In the genomic region with DNA sequence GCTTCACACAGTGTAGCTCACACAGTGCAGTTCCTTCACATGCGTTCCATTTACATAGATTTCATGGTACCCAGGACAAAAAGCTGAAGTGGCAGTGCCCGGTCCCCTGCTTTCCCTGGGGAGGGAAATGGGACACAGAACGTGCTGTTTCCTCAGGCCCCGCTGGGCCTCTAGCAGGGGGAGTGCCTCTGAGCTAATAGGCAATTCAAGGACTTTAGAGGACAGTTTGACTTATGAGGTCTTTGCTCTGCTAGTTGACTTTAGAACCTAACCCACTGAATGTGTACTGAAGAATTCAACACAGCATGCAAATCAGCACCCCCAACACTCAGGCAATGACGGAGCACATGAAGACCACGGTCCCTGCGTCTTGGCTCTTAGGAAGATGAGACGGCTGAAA, we compare ENCODE assay signal across 29 cellular contexts. TPM values are rescaled to one million over a fixed set of nuclear protein-coding genes. Genes with fewer than 3 reads are reported as not detected.
DNase-seq lines count a peak whose midpoint lies in the region; ATAC-seq, FAIRE-seq and TF ChIP-seq lines count a peak whose summit lies in the region.
"Had no signal": no experiment of that assay in that cellular context is flagged by ENCODE, and none has a peak within 500 bp of the region (broad histone marks: within the 10 kb centered on the region; RNA-seq: fewer than 3 reads in every experiment).

No MANE protein-coding gene starts in this region.

- intact Hi-C loops in mucosa of descending colon (cut with DNase I, micrococcal nuclease), result no loop called here
- intact Hi-C loops in activated CD8-positive, alpha-beta T cell treated with anti-CD3 and anti-CD28 coated beads for 36 hours (cut with micrococcal nuclease), result no loop called here

- no peak overlapping the region for H2BK120ac ChIP-seq in H1 (replicated peaks; ENCODE audit: low read depth, low read length)

- no peak overlapping the region for H4K91ac ChIP-seq in H1 (replicated peaks; ENCODE audit: insufficient read length, low read length)

- H2BK20ac ChIP-seq in H1 (ENCODE audit: low read length), result no peak overlapping the region

- H3K27ac ChIP-seq in H1 (ENCODE audit: low read depth, low read length) (no peak overlapping the region), osteoblast (ENCODE audit: low read depth, low read length) (no peak overlapping the region)
- H3K27ac ChIP-seq: 22Rv1, BLaER1, GM23248, HL-60, Peyer's patch had no signal

- no peak overlapping the region for H2BK5ac ChIP-seq in H1 (ENCODE audit: low read depth, low read length)

- H3K27me3 ChIP-seq in H1 (replicated peaks in 1 of 4; ENCODE audit: control insufficient read depth in 3 of 4, extremely low read depth in 1 of 4, insufficient read depth in 3 of 4, low read length in 3 of 4) (no peaks in the 10 kb centered on the region), osteoblast (ENCODE audit: insufficient read depth, low read length) (no peaks in the 10 kb centered on the region)
- H3K27me3 ChIP-seq: BLaER1, Peyer's patch had no signal

- H3K4ac ChIP-seq in H1 (replicated peaks; ENCODE audit: insufficient read length, low read depth, low read length), result no peak overlapping the region

- TF ChIP-seq EP300 in H1 (IDR thresholded peaks at IDR 0.05; ENCODE audit: borderline replicate concordance in 1 of 2, low read depth in 2 of 2, low read length in 2 of 2), result no peak

- H3K23me2 ChIP-seq in H1 (ENCODE audit: low read depth, low read length), result no peaks in the 10 kb centered on the region; the same call in 1 of the 2 replicates

- peaks cover 83% of the 10 kb centered on the region for H3K4me1 Mint-ChIP-seq in activated naive CD4-positive, alpha-beta T cell treated with anti-CD3 and anti-CD28 coated beads, Interleukin-2, amount 50 U/mL, for 24 hours
- H3K4me1 Mint-ChIP-seq in IgD-negative memory B cell, result peaks cover 23 to 27% (median 25%) of the 10 kb centered on the region in 3 donors
- H3K4me1 Mint-ChIP-seq in activated CD8-positive, alpha-beta T cell treated with anti-CD3 and anti-CD28 coated beads for 36 hours (ENCODE audit: low read depth), result peaks cover 60% of the 10 kb centered on the region

- H2AFZ ChIP-seq in H1 (ENCODE audit: low read length), result no peak overlapping the region
- H2AFZ ChIP-seq in osteoblast (ENCODE audit: low read length), result no peak overlapping the region
- H2AFZ ChIP-seq: GM23248 had no signal

- H2BK12ac ChIP-seq in H1 (ENCODE audit: low read depth, low read length), result 0 out of 2 replicates have a peak overlapping the region, but pooled peaks have one; percentile 28

- CTCF ChIA-PET in H1 (lab: Charles Lee; ENCODE audit: partially characterized antibody), result interaction anchor here (4.8 to 40.7 kb wide), 3 partner anchors 16 to 55 kb away, joined by 26 to 968 read pairs (median 968); partner anchors contain the start of genes C16orf96 and CDIP1
- CTCF ChIA-PET in activated CD8-positive, alpha-beta T cell treated with anti-CD3 and anti-CD28 coated beads for 36 hours (lab: Charles Lee), result interaction anchor here (0.7 to 3.4 kb wide), 2 partner anchors 12 to 26 kb away, joined by 3 to 17 read pairs; no protein-coding TSS in a partner anchor

- no peak overlapping the region for H2AK5ac ChIP-seq in H1 (ENCODE audit: low read depth, low read length)

- DNase-seq in activated naive CD4-positive, alpha-beta T cell treated with Interleukin-2 at 50 U/mL for 16 hours, result no peak
- DNase-seq in H1 (ENCODE audit: low read depth in 1 of 2, low spot score in 2 of 2), result no peak
- DNase-seq in osteoblast (ENCODE audit: insufficient read length, low spot score, missing footprints), result peak; percentile 22
- DNase-seq in mucosa of descending colon, result no peak
- DNase-seq in activated CD8-positive, alpha-beta T cell treated with anti-CD3 and anti-CD28 coated beads for 36 hours, result no peak
- no peak for DNase-seq in NCI-H69 (lab: John Stamatoyannopoulos, UW)
- DNase-seq: ACHN; Caco-2; CD4-positive, alpha-beta memory T cell; DMS 273 treated with DMSO at 0.1 percent for 48 hours; DMS79 treated with DMSO at 0.1 percent for 48 hours; GM23248; HCEC 1CT; KG1; NCI-H1092 treated with DMSO at 0.1 percent for 48 hours; NCI-H1436 treated with DMSO at 0.1 percent for 48 hours; NCI-H1930; NCI-H226; NCI-H524; NCI-H82; Peyer's patch had no signal

- peak overlapping the region; percentile 66 for H3K27ac Mint-ChIP-seq in activated naive CD4-positive, alpha-beta T cell treated with anti-CD3 and anti-CD28 coated beads, Interleukin-2, amount 50 U/mL, for 24 hours
- peak overlapping the region in 2 of 3 donors; percentile 3 to 39 for H3K27ac Mint-ChIP-seq in IgD-negative memory B cell
- H3K27ac Mint-ChIP-seq in activated CD8-positive, alpha-beta T cell treated with anti-CD3 and anti-CD28 coated beads for 36 hours, result no peak overlapping the region

- H3K4me2 ChIP-seq in H1 (ENCODE audit: insufficient read depth in 1 of 2, low read depth in 2 of 2, low read length in 2 of 2) (no peak overlapping the region), osteoblast (ENCODE audit: insufficient read depth, low read length) (no peak overlapping the region)
- H3K4me2 ChIP-seq: BLaER1 had no signal

- no peak overlapping the region for H3K23ac ChIP-seq in H1 (ENCODE audit: insufficient read length)

- H4K20me1 ChIP-seq in H1 (replicated peaks in 1 of 2; ENCODE audit: control insufficient read depth in 1 of 2, insufficient read depth in 2 of 2, low read length in 2 of 2), result peaks cover 3 to 13% of the 10 kb centered on the region in 2 experiments
- peaks cover 7% of the 10 kb centered on the region for H4K20me1 ChIP-seq in osteoblast (ENCODE audit: insufficient read depth, low read length)

- no peak overlapping the region for H4K5ac ChIP-seq in H1 (ENCODE audit: insufficient read length, low read depth, low read length)

- H3K9ac ChIP-seq in H1 (replicated peaks in 1 of 4; ENCODE audit: extremely low read depth in 1 of 4, low read depth in 3 of 4, low read length in 3 of 4), result no peak overlapping the region
- H3K9ac ChIP-seq: BLaER1, GM23248 had no signal

- H3K9me3 ChIP-seq in H1 (ENCODE audit: insufficient read depth in 2 of 2, low read depth in 1 of 2, low read length in 1 of 2) (no peaks in the 10 kb centered on the region), osteoblast (ENCODE audit: low read depth, low read length) (no peaks in the 10 kb centered on the region), mucosa of descending colon (no peaks in the 10 kb centered on the region)
- H3K9me3 ChIP-seq: BLaER1, Caco-2, Peyer's patch had no signal

- no peak overlapping the region for H4K8ac ChIP-seq in H1 (ENCODE audit: extremely low read depth, insufficient read depth, low read length)

- no peak overlapping the region for H3K14ac ChIP-seq in H1 (ENCODE audit: insufficient read length)

- H3K27me3 Mint-ChIP-seq in activated naive CD4-positive, alpha-beta T cell treated with anti-CD3 and anti-CD28 coated beads, Interleukin-2, amount 50 U/mL, for 24 hours, result no peaks in the 10 kb centered on the region
- H3K27me3 Mint-ChIP-seq in IgD-negative memory B cell, result no peaks in the 10 kb centered on the region
- H3K27me3 Mint-ChIP-seq in activated CD8-positive, alpha-beta T cell treated with anti-CD3 and anti-CD28 coated beads for 36 hours, result no peaks in the 10 kb centered on the region
- H3K27me3 Mint-ChIP-seq: CD4-positive, alpha-beta memory T cell had no signal

- no peaks in the 10 kb centered on the region for H3K9me3 Mint-ChIP-seq in activated naive CD4-positive, alpha-beta T cell treated with anti-CD3 and anti-CD28 coated beads, Interleukin-2, amount 50 U/mL, for 24 hours
- no peaks in the 10 kb centered on the region for H3K9me3 Mint-ChIP-seq in IgD-negative memory B cell
- H3K9me3 Mint-ChIP-seq in activated CD8-positive, alpha-beta T cell treated with anti-CD3 and anti-CD28 coated beads for 36 hours, result no peaks in the 10 kb centered on the region
- H3K9me3 Mint-ChIP-seq: CD4-positive, alpha-beta memory T cell had no signal

- H3K79me1 ChIP-seq in H1 (ENCODE audit: low read depth, low read length), result peaks cover 26% of the 10 kb centered on the region

- no peak for ATAC-seq in mucosa of descending colon
- no peak for ATAC-seq in activated CD8-positive, alpha-beta T cell treated with anti-CD3 and anti-CD28 coated beads for 36 hours
- ATAC-seq: GM12878 had no signal

- H3K36me3 Mint-ChIP-seq in activated naive CD4-positive, alpha-beta T cell treated with anti-CD3 and anti-CD28 coated beads, Interleukin-2, amount 50 U/mL, for 24 hours, result peaks cover 1% of the 10 kb centered on the region
- peaks cover 8% of the 10 kb centered on the region for H3K36me3 Mint-ChIP-seq in IgD-negative memory B cell
- H3K36me3 Mint-ChIP-seq in activated CD8-positive, alpha-beta T cell treated with anti-CD3 and anti-CD28 coated beads for 36 hours (ENCODE audit: low read depth), result peaks cover 17% of the 10 kb centered on the region

- H3K4me3 Mint-ChIP-seq in activated naive CD4-positive, alpha-beta T cell treated with anti-CD3 and anti-CD28 coated beads, Interleukin-2, amount 50 U/mL, for 24 hours, result no peak overlapping the region
- peak overlapping the region in 1 of 4 donors; percentile 15 for H3K4me3 Mint-ChIP-seq in IgD-negative memory B cell
- no peak overlapping the region for H3K4me3 Mint-ChIP-seq in activated CD8-positive, alpha-beta T cell treated with anti-CD3 and anti-CD28 coated beads for 36 hours
- H3K4me3 Mint-ChIP-seq: CD4-positive, alpha-beta memory T cell had no signal

- H3K18ac ChIP-seq in H1 (ENCODE audit: extremely low read depth, low read length), result no peak overlapping the region

- no peak overlapping the region for H3K56ac ChIP-seq in H1 (replicated peaks; ENCODE audit: insufficient read length, low read depth, low read length)

- TF ChIP-seq CTCF in H1 (IDR thresholded peaks at IDR 0.05; ENCODE audit: control extremely low read depth in 1 of 3, insufficient read depth in 1 of 3, low read depth in 1 of 3, low read length in 3 of 3) (no peak), osteoblast (IDR thresholded peaks at IDR 0.05; ENCODE audit: extremely low read depth, low read depth, low read length) (no peak), mucosa of descending colon (IDR thresholded peaks at IDR 0.05) (no peak)
- no peak for TF ChIP-seq CTCF in activated CD8-positive, alpha-beta T cell treated with anti-CD3 and anti-CD28 coated beads for 36 hours (IDR thresholded peaks at IDR 0.05)

- no peak overlapping the region for H2BK15ac ChIP-seq in H1 (ENCODE audit: low read length)

- no peak for FAIRE-seq in H1 (lab: Jason Lieb, UNC)
- FAIRE-seq: GM12878 had no signal

- no peak for TF ChIP-seq RAD21 in H1 (IDR thresholded peaks at IDR 0.05 in 1 of 2, conservative IDR thresholded peaks at IDR 0.05 in 1 of 2; ENCODE audit: low read depth in 2 of 2, low read length in 2 of 2)

- H3K79me2 ChIP-seq in H1 (ENCODE audit: control insufficient read depth in 1 of 2, insufficient read depth in 2 of 2, low read length in 2 of 2), result peaks cover 3 to 60% of the 10 kb centered on the region in 2 experiments; a peak in 2 of 4 replicates
- peaks cover 22% of the 10 kb centered on the region for H3K79me2 ChIP-seq in osteoblast (ENCODE audit: insufficient read depth, low read length)

- peaks cover 4 to 20% (median 10%) of the 10 kb centered on the region in 4 experiments for H3K4me1 ChIP-seq in H1 (replicated peaks in 1 of 4; ENCODE audit: control insufficient read depth in 3 of 4, insufficient read depth in 4 of 4, low read length in 3 of 4)
- H3K4me1 ChIP-seq in osteoblast (ENCODE audit: insufficient read depth, low read length), result peaks cover 6% of the 10 kb centered on the region
- H3K4me1 ChIP-seq in mucosa of descending colon (ENCODE audit: low read depth), result no peaks in the 10 kb centered on the region

- POLR2A ChIA-PET in H1 (lab: Charles Lee; ENCODE audit: partially characterized antibody), result interaction anchor here (1.0 to 2.2 kb wide), 3 partner anchors 31 to 59 kb away, joined by 3 to 6 read pairs (median 3); no protein-coding TSS in a partner anchor
- POLR2A ChIA-PET in activated CD8-positive, alpha-beta T cell treated with anti-CD3 and anti-CD28 coated beads for 36 hours (lab: Charles Lee), result no interaction called here

- H3K36me3 ChIP-seq in H1 (ENCODE audit: control insufficient read depth in 2 of 4, insufficient read depth in 4 of 4, low read length in 3 of 4) (peaks cover 2 to 11% (median 6%) of the 10 kb centered on the region in 4 experiments; a peak in 6 of 8 replicates), osteoblast (ENCODE audit: insufficient read depth, low read length) (no peaks in the 10 kb centered on the region), mucosa of descending colon (ENCODE audit: low read depth) (no peaks in the 10 kb centered on the region)

- 92% methylated on average over 8 of the region's 8 CpGs; no CpG with 5 or more reads in 1 of the 2 experiments for WGBS in H1 (ENCODE audit: extremely low coverage in 1 of 2, insufficient coverage in 1 of 2, insufficient read length in 1 of 2, insufficient replicate concordance in 2 of 2, low coverage in 1 of 2, low lambda C conversion rate in 2 of 2, missing lambda C conversion rate in 1 of 2), 2 experiments

- no peak for TF ChIP-seq POLR2A in H1 (IDR thresholded peaks at IDR 0.05; ENCODE audit: control extremely low read depth in 1 of 2, low read depth in 2 of 2, low read length in 2 of 2)

- H3K4me3 ChIP-seq in H1 (ENCODE audit: extremely low read depth in 1 of 4, insufficient read depth in 2 of 4, low read depth in 3 of 4, low read length in 4 of 4), result no peak overlapping the region
- H3K4me3 ChIP-seq in osteoblast (ENCODE audit: insufficient read depth, low read length), result no peak overlapping the region
- H3K4me3 ChIP-seq in mucosa of descending colon, result no peak overlapping the region
- H3K4me3 ChIP-seq: BLaER1, GM12878, GM23248, Peyer's patch had no signal

RNA-seq across cellular contexts. Expression of gene CDIP1, which starts 6.8 kb away (rescaled TPM):
- 28.5 TPM for polyA plus RNA-seq in IgD-negative memory B cell
- 73.7 and 76.3 TPM in 2 replicates for total RNA-seq in H1 (2021; fragmentation: NEBNext Ultra II Directional; extraction: Animal tissue kit (Norgen Biotek cat#: 25700))
- 56.6 and 91.0 TPM in 2 replicates for polyA plus RNA-seq in H1 (2011; rRNA removed)
- polyA plus RNA-seq in H1 (2011; cell fraction: cytosol; rRNA removed), result 30.3 TPM
- polyA plus RNA-seq in H1 (2011; cell fraction: nucleus; rRNA removed), result 56.4 TPM
- polyA plus RNA-seq in H1 (2012, experiment 1 of 2), result 63.4 to 93.4 TPM (median 83.5 TPM) in 4 replicates
- polyA plus RNA-seq in H1 (2012, experiment 2 of 2), result 84.1 TPM
- 34.2 TPM for polyA plus RNA-seq in H1 (2013, experiment 1 of 2)
- 34.4 TPM for polyA plus RNA-seq in H1 (2013, experiment 2 of 2)
- 28.0 and 32.6 TPM in 2 replicates for polyA minus RNA-seq in H1 (2011; rRNA and poly(A)+ RNA removed)
- polyA minus RNA-seq in H1 (2011; cell fraction: cytosol; rRNA and poly(A)+ RNA removed), result 24.1 TPM
- polyA minus RNA-seq in H1 (2011; cell fraction: nucleus; rRNA and poly(A)+ RNA removed), result 26.3 TPM
- 10.5 and 13.6 TPM in 2 replicates for total RNA-seq in osteoblast
- 10 to 100 TPM; 16.9 to 23.5 (median 19.6) TPM for total RNA-seq in mucosa of descending colon
- total RNA-seq in activated CD8-positive, alpha-beta T cell treated with anti-CD3 and anti-CD28 coated beads for 36 hours, result 10 to 100 TPM; 31.9 to 32.2 TPM
- total RNA-seq: HT-29 had no signal

RNA-seq across cellular contexts. Expression of gene C16orf96, which starts 24.3 kb away (rescaled TPM):
- polyA plus RNA-seq in IgD-negative memory B cell, result 0.05 TPM
- 1.3 and 1.6 TPM in 2 replicates for total RNA-seq in H1 (2021; fragmentation: NEBNext Ultra II Directional; extraction: Animal tissue kit (Norgen Biotek cat#: 25700))
- 1.0 and 1.8 TPM in 2 replicates for polyA plus RNA-seq in H1 (2011; rRNA removed)
- 0.97 TPM for polyA plus RNA-seq in H1 (2011; cell fraction: cytosol; rRNA removed)
- 2.1 TPM for polyA plus RNA-seq in H1 (2011; cell fraction: nucleus; rRNA removed)
- 1.4 to 2.0 TPM (median 1.5 TPM) in 4 replicates for polyA plus RNA-seq in H1 (2012, experiment 1 of 2)
- polyA plus RNA-seq in H1 (2012, experiment 2 of 2), result 1.1 TPM
- 0.67 TPM for polyA plus RNA-seq in H1 (2013, experiment 1 of 2)
- polyA plus RNA-seq in H1 (2013, experiment 2 of 2), result 0.72 TPM
- 1.4 and 1.6 TPM in 2 replicates for polyA minus RNA-seq in H1 (2011; rRNA and poly(A)+ RNA removed)
- polyA minus RNA-seq in H1 (2011; cell fraction: cytosol; rRNA and poly(A)+ RNA removed), result 1.5 TPM
- 1.9 TPM for polyA minus RNA-seq in H1 (2011; cell fraction: nucleus; rRNA and poly(A)+ RNA removed)
- under 0.01 TPM in 1 of 2 replicates, not detected in the other for total RNA-seq in osteoblast
- not detected for total RNA-seq in mucosa of descending colon
- total RNA-seq in activated CD8-positive, alpha-beta T cell treated with anti-CD3 and anti-CD28 coated beads for 36 hours, result under 1 TPM; 0.16 to 0.32 TPM
- total RNA-seq: GM23248, HT-29, Peyer's patch, SK-MEL-5 had no signal
- polyA plus RNA-seq: CD4-positive, alpha-beta memory T cell; GM23248 had no signal

RNA-seq across cellular contexts. Expression of gene HMOX2, which starts 55.6 kb away (rescaled TPM):
- polyA plus RNA-seq in IgD-negative memory B cell, result 75.9 TPM
- 45.6 and 48.4 TPM in 2 replicates for total RNA-seq in H1 (2021; fragmentation: NEBNext Ultra II Directional; extraction: Animal tissue kit (Norgen Biotek cat#: 25700))
- polyA plus RNA-seq in H1 (2011; rRNA removed), result 33.7 and 36.5 TPM in 2 replicates
- polyA plus RNA-seq in H1 (2011; cell fraction: cytosol; rRNA removed), result 43.5 TPM
- 39.8 TPM for polyA plus RNA-seq in H1 (2011; cell fraction: nucleus; rRNA removed)
- polyA plus RNA-seq in H1 (2012, experiment 1 of 2), result 43.6 to 48.5 TPM (median 44.9 TPM) in 4 replicates
- polyA plus RNA-seq in H1 (2012, experiment 2 of 2), result 35.4 TPM
- polyA plus RNA-seq in H1 (2013, experiment 1 of 2), result 31.2 TPM
- 28.8 TPM for polyA plus RNA-seq in H1 (2013, experiment 2 of 2)
- polyA minus RNA-seq in H1 (2011; rRNA and poly(A)+ RNA removed), result 33.6 and 42.8 TPM in 2 replicates
- 16.3 TPM for polyA minus RNA-seq in H1 (2011; cell fraction: cytosol; rRNA and poly(A)+ RNA removed)
- 17.1 TPM for polyA minus RNA-seq in H1 (2011; cell fraction: nucleus; rRNA and poly(A)+ RNA removed)
- total RNA-seq in osteoblast, result 39.4 and 44.5 TPM in 2 replicates
- total RNA-seq in mucosa of descending colon, result 10 to 100 TPM; 36.0 to 52.7 (median 49.3) TPM
- 10 to 100 TPM; 64.7 to 65.4 TPM for total RNA-seq in activated CD8-positive, alpha-beta T cell treated with anti-CD3 and anti-CD28 coated beads for 36 hours

RNA-seq across cellular contexts. Expression of gene NMRAL1, which starts 57.4 kb away (rescaled TPM):
- 45.3 TPM for polyA plus RNA-seq in IgD-negative memory B cell
- 66.8 and 72.5 TPM in 2 replicates for total RNA-seq in H1 (2021; fragmentation: NEBNext Ultra II Directional; extraction: Animal tissue kit (Norgen Biotek cat#: 25700))
- polyA plus RNA-seq in H1 (2011; rRNA removed), result 143 and 196 TPM in 2 replicates
- 148 TPM for polyA plus RNA-seq in H1 (2011; cell fraction: cytosol; rRNA removed)
- 106 TPM for polyA plus RNA-seq in H1 (2011; cell fraction: nucleus; rRNA removed)
- 63.8 to 98.0 TPM (median 91.2 TPM) in 4 replicates for polyA plus RNA-seq in H1 (2012, experiment 1 of 2)
- 136 TPM for polyA plus RNA-seq in H1 (2012, experiment 2 of 2)
- polyA plus RNA-seq in H1 (2013, experiment 1 of 2), result 60.8 TPM
- 64.5 TPM for polyA plus RNA-seq in H1 (2013, experiment 2 of 2)
- polyA minus RNA-seq in H1 (2011; rRNA and poly(A)+ RNA removed), result 72.7 and 89.1 TPM in 2 replicates
- 55.3 TPM for polyA minus RNA-seq in H1 (2011; cell fraction: cytosol; rRNA and poly(A)+ RNA removed)
- polyA minus RNA-seq in H1 (2011; cell fraction: nucleus; rRNA and poly(A)+ RNA removed), result 63.2 TPM
- 71.0 and 90.5 TPM in 2 replicates for total RNA-seq in osteoblast
- total RNA-seq in mucosa of descending colon, result 10 to 100 TPM; 32.4 to 48.9 (median 38.4) TPM
- 10 to 100 TPM; 45.3 to 53.6 TPM for total RNA-seq in activated CD8-positive, alpha-beta T cell treated with anti-CD3 and anti-CD28 coated beads for 36 hours
